12 cellular contexts compared by ENCODE assay signal in genomic region chr10:10418397-10418796, GRCh38.
DNase-seq lines count a peak whose midpoint lies in the region; ATAC-seq and TF ChIP-seq lines count a peak whose summit lies in the region.
"Had no signal": no experiment of that assay in that cellular context is flagged by ENCODE, and none has a peak within 500 bp of the region (broad histone marks: within the 10 kb centered on the region; RNA-seq: fewer than 3 reads in every experiment).

No MANE protein-coding gene starts in this region.

- H3K36me3 Mint-ChIP-seq in neural crest cell (ENCODE audit: low read depth) (peaks cover 4% of the 10 kb centered on the region), MCF 10A (ENCODE audit: insufficient read depth, unreplicated experiment) (no peaks in the 10 kb centered on the region), Caco-2 (ENCODE audit: insufficient read depth, unreplicated experiment) (no peaks in the 10 kb centered on the region)
- H3K36me3 Mint-ChIP-seq in CD8-positive, alpha-beta memory T cell, result no peaks in the 10 kb centered on the region

- CTCF ChIA-PET in MCF 10A (lab: Yijun Ruan, JAX), result no interaction called here
- CTCF ChIA-PET in Caco-2 (lab: Charles Lee), result no interaction called here
- CTCF ChIA-PET in CD8-positive, alpha-beta memory T cell (lab: Charles Lee), result no interaction called here

- no peaks in the 10 kb centered on the region for H3K9me3 ChIP-seq in Caco-2
- no peaks in the 10 kb centered on the region for H3K9me3 ChIP-seq in CD8-positive, alpha-beta memory T cell (ENCODE audit: low read length)
- H3K9me3 ChIP-seq: pancreas had no signal

- no peak overlapping the region for H3K27ac ChIP-seq in CD8-positive, alpha-beta memory T cell (ENCODE audit: low read depth, low read length)
- H3K27ac ChIP-seq: A549, pancreas had no signal

- H3K4me1 ChIP-seq in Caco-2, result no peaks in the 10 kb centered on the region
- H3K4me1 ChIP-seq in CD8-positive, alpha-beta memory T cell (ENCODE audit: insufficient read depth, low read length), result peaks cover 4% of the 10 kb centered on the region
- H3K4me1 ChIP-seq: A549, pancreas had no signal

- in situ Hi-C loops in KBM-7 (cut with MboI; ENCODE audit: low pct_unique_long_range_greater_than_20kb, low sequenced_read_pairs), result no loop called here

- H3K4me3 Mint-ChIP-seq in neural crest cell (no peak overlapping the region), MCF 10A (ENCODE audit: unreplicated experiment) (no peak overlapping the region), Caco-2 (ENCODE audit: unreplicated experiment) (no peak overlapping the region)
- peak overlapping the region in 1 of 7 donors; percentile 2 for H3K4me3 Mint-ChIP-seq in CD8-positive, alpha-beta memory T cell

- peaks cover 14% of the 10 kb centered on the region for H3K4me1 Mint-ChIP-seq in neural crest cell
- no peaks in the 10 kb centered on the region for H3K4me1 Mint-ChIP-seq in MCF 10A (ENCODE audit: insufficient read depth, unreplicated experiment)
- H3K4me1 Mint-ChIP-seq in Caco-2 (ENCODE audit: low read depth, unreplicated experiment), result no peaks in the 10 kb centered on the region
- peaks cover 0 to 11% (median 0%) of the 10 kb centered on the region in 3 donors for H3K4me1 Mint-ChIP-seq in CD8-positive, alpha-beta memory T cell

- H3K27me3 ChIP-seq in Caco-2 (replicated peaks; ENCODE audit: control insufficient read depth, insufficient read depth, low read length), result no peaks in the 10 kb centered on the region
- no peaks in the 10 kb centered on the region for H3K27me3 ChIP-seq in CD8-positive, alpha-beta memory T cell (ENCODE audit: insufficient read depth, low read length, poor library complexity, severe bottlenecking)
- H3K27me3 ChIP-seq: pancreas had no signal

- BruUV-seq in MCF 10A (replicated peaks; lab: Mats Ljungman, UMichigan) (no TSS peak), Caco-2 (replicated peaks; lab: Mats Ljungman, UMichigan) (no TSS peak)

- peak; percentile 19 for DNase-seq in activated CD4-positive, alpha-beta T cell treated with anti-CD3 and anti-CD28 coated beads for 48 hours
- no peak for DNase-seq in activated CD4-positive, alpha-beta T cell treated with anti-CD3 and anti-CD28 coated beads, Interleukin-2, amount 50 U/mL, for 4 hours
- DNase-seq in KBM-7, result peak; percentile 2
- DNase-seq in neural crest cell (ENCODE audit: low read depth, low spot score), result no peak
- no peak for DNase-seq in MCF 10A (ENCODE audit: unreplicated experiment)
- DNase-seq in Caco-2, result no peak
- no peak for DNase-seq in CD8-positive, alpha-beta memory T cell
- DNase-seq: pancreas had no signal

- POLR2A ChIA-PET in MCF 10A (lab: Yijun Ruan, JAX), result interaction anchor here (0.5 kb wide), 1 partner anchor 79 kb away, joined by 3 read pairs; no protein-coding TSS in a partner anchor
- POLR2A ChIA-PET in Caco-2 (lab: Charles Lee), result no interaction called here
- POLR2A ChIA-PET in CD8-positive, alpha-beta memory T cell (lab: Charles Lee), result no interaction called here

- peaks cover 7% of the 10 kb centered on the region for H3K9me3 Mint-ChIP-seq in neural crest cell
- H3K9me3 Mint-ChIP-seq in MCF 10A (ENCODE audit: unreplicated experiment), result no peaks in the 10 kb centered on the region
- H3K9me3 Mint-ChIP-seq in Caco-2 (ENCODE audit: unreplicated experiment), result no peaks in the 10 kb centered on the region
- peaks cover 0 to 2% (median 0%) of the 10 kb centered on the region in 5 donors for H3K9me3 Mint-ChIP-seq in CD8-positive, alpha-beta memory T cell

- no peak overlapping the region for H3K4me3 ChIP-seq in Caco-2 (ENCODE audit: low read depth, low read length)
- no peak overlapping the region for H3K4me3 ChIP-seq in CD8-positive, alpha-beta memory T cell (ENCODE audit: low read length)
- H3K4me3 ChIP-seq: A549, pancreas had no signal

- H3K27me3 Mint-ChIP-seq in neural crest cell (ENCODE audit: low read depth), result no peaks in the 10 kb centered on the region
- H3K27me3 Mint-ChIP-seq in MCF 10A (ENCODE audit: insufficient read depth, unreplicated experiment), result no peaks in the 10 kb centered on the region
- H3K27me3 Mint-ChIP-seq in Caco-2 (ENCODE audit: insufficient read depth, unreplicated experiment), result no peaks in the 10 kb centered on the region
- peaks cover 0 to 1% of the 10 kb centered on the region in 2 donors for H3K27me3 Mint-ChIP-seq in CD8-positive, alpha-beta memory T cell

- TF ChIP-seq CTCF in neural crest cell (conservative IDR thresholded peaks at IDR 0.05), result no peak
- no peak for TF ChIP-seq CTCF in MCF 10A (IDR thresholded peaks at IDR 0.05; ENCODE audit: unreplicated experiment)
- no peak for TF ChIP-seq CTCF in Caco-2 (IDR thresholded peaks at IDR 0.05; ENCODE audit: insufficient read depth in 1 of 2, low read depth in 1 of 2, low read length in 1 of 2, severe bottlenecking in 1 of 2, unreplicated experiment in 1 of 2)

- H3K36me3 ChIP-seq in Caco-2 (ENCODE audit: control insufficient read depth, insufficient read depth, low read length), result no peaks in the 10 kb centered on the region
- no peaks in the 10 kb centered on the region for H3K36me3 ChIP-seq in CD8-positive, alpha-beta memory T cell (ENCODE audit: insufficient read depth, low read length)
- H3K36me3 ChIP-seq: pancreas had no signal

- intact Hi-C loops in MCF 10A (cut with micrococcal nuclease) (no loop called here), Caco-2 (cut with micrococcal nuclease; ENCODE audit: unreplicated experiment) (no loop called here)

- H3K27ac Mint-ChIP-seq in neural crest cell (ENCODE audit: unreplicated experiment), result peak overlapping the region; percentile 3
- H3K27ac Mint-ChIP-seq in MCF 10A (ENCODE audit: low read depth, unreplicated experiment), result no peak overlapping the region
- no peak overlapping the region for H3K27ac Mint-ChIP-seq in Caco-2 (ENCODE audit: unreplicated experiment)
- H3K27ac Mint-ChIP-seq in CD8-positive, alpha-beta memory T cell, result no peak overlapping the region

- peak; percentile 78 for ATAC-seq in HG02588 (IDR thresholded peaks at IDR 0.05; ENCODE audit: unreplicated experiment)
- ATAC-seq: A549, HCT116, Panc1 had no signal

Comparison
In these comparisons a context has a peak if more than half of its experiments do, and no peak if none do; other contexts are left out.
1. DNase-seq: peak in activated CD4-positive, alpha-beta T cell treated with anti-CD3 and anti-CD28 coated beads for 48 hours (single experiment) and KBM-7 (single experiment); none in activated CD4-positive, alpha-beta T cell treated with anti-CD3 and anti-CD28 coated beads, Interleukin-2, amount 50 U/mL, for 4 hours (0 of 2), neural crest cell (single experiment), MCF 10A (single experiment), Caco-2 (0 of 2) and CD8-positive, alpha-beta memory T cell (0 of 5).